8 cellular contexts compared by ENCODE assay signal in the genomic region with DNA sequence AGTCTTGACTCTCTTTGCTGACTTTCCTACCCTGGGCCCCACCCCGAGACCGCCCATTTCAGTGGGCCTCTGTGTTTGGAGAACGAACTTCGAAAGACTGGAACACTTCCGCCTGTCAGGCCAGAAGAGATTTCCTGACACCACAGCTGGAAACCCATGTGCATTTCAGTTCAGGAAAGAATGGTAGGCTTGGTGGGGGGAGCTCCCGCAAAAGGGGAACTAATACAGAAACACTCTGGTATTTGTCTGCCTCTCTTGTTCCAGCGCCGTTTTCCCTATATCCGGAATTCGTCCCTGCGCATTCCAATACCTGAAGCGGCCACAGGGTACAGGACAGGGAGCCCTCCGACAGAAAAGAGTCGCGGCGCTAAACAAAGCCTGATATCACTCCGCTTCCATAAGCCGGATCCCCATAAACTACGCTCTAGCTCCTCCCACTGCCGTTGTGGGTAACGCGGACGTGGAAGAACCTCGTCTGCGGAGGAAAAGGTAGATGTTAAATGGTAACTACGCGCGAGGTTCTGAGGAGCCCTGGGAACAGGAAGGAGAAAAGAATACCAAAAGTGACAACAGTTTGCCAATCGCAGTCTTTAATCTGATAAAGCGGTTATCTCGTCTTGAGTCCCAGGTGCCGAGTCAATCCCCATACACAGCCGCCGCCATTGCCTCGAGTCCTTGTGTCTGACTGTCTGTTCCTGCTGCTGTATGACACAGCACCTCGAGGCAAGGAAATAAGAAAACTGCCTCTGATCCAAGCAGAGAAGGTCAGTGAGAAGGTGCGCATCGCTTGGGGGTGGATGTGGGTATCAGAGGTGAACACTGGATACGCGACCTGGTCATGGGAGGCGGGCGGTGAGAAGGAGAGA. TPM values are rescaled to one million over a fixed set of nuclear protein-coding genes. Genes with fewer than 3 reads are reported as not detected.
DNase-seq lines count a peak whose midpoint lies in the region; ATAC-seq and TF ChIP-seq lines count a peak whose summit lies in the region.

A gene (plus strand): TSS at position 432 of the 866 bp plus-strand sequence. CDS start 2,627 bp downstream, outside the sequence.

- peak within 1 kb of the TSS; percentile 71 for H3K4me2 ChIP-seq in SK-N-SH

- WGBS in SK-N-SH (ENCODE audit: low lambda C conversion rate): 22% methylated on average over 39 of the region's 42 CpGs
- WGBS in ovary, 3 donors: 30 to 37% (median 34%) methylated on average over 42 of the region's 42 CpGs

- peak within 1 kb of the TSS; percentile 93 for H3K4me3 Mint-ChIP-seq in activated naive CD8-positive, alpha-beta T cell treated with anti-CD3 and anti-CD28 coated beads, Interleukin-2, amount 10 ng/mL, durations not matched to agents 7 days and 5 days

- H3K36me3 ChIP-seq in SK-N-SH (replicated peaks in 1 of 2; ENCODE audit: control insufficient read depth in 1 of 2, insufficient read depth in 2 of 2, low read length in 1 of 2) (peaks cover 0 to 10% of the 10 kb centered on the region in 2 experiments), cardiac muscle cell (no peaks in the 10 kb centered on the region), ovary (no peaks in the 10 kb centered on the region), tibial artery (no peaks in the 10 kb centered on the region)

- POLR2A ChIA-PET in SK-N-SH (lab: Yijun Ruan, JAX): interaction anchor here (1.0 kb wide), 1 partner anchor 146 kb away, joined by 3 read pairs; no protein-coding TSS in a partner anchor
- POLR2A ChIA-PET in activated naive CD8-positive, alpha-beta T cell treated with anti-CD3 and anti-CD28 coated beads, Interleukin-2, amount 10 ng/mL, durations not matched to agents 7 days and 5 days (lab: Charles Lee): interaction anchor here (1.3 kb wide), 1 partner anchor 61 kb away, joined by 6 read pairs; no protein-coding TSS in a partner anchor

- peak within 1 kb of the TSS; percentile 72 for H3K9ac ChIP-seq in SK-N-SH

- no peak for TF ChIP-seq POLR2A in NB4 (IDR thresholded peaks at IDR 0.05; ENCODE audit: extremely low read depth, insufficient read length)
- TF ChIP-seq POLR2A in ovary (IDR thresholded peaks at IDR 0.05): peak; percentile 54

- H3K9me3 ChIP-seq in SK-N-SH (no peaks in the 10 kb centered on the region), cardiac muscle cell (ENCODE audit: low read depth) (no peaks in the 10 kb centered on the region), ovary (no peaks in the 10 kb centered on the region), tibial artery (no peaks in the 10 kb centered on the region)

- no peak for TF ChIP-seq RAD21 in SK-N-SH (IDR thresholded peaks at IDR 0.05; ENCODE audit: low read length)

- intact Hi-C loops in ovary (cut with DNase I) (no loop called here), tibial artery (cut with DNase I; ENCODE audit: low total_unique reads) (loop anchor here (1.0 to 5.0 kb wide), 2 partner anchors 114 to 1088 kb away; a partner anchor contains a TSS)

- no peaks in the 10 kb centered on the region for H3K9me3 Mint-ChIP-seq in activated naive CD8-positive, alpha-beta T cell treated with anti-CD3 and anti-CD28 coated beads, Interleukin-2, amount 10 ng/mL, durations not matched to agents 7 days and 5 days

- H3K27me3 ChIP-seq in SK-N-SH (ENCODE audit: insufficient read depth) (no peaks in the 10 kb centered on the region), cardiac muscle cell (no peaks in the 10 kb centered on the region), ovary (no peaks in the 10 kb centered on the region), tibial artery (no peaks in the 10 kb centered on the region)

- peaks cover 10% of the 10 kb centered on the region for H3K4me1 Mint-ChIP-seq in activated naive CD8-positive, alpha-beta T cell treated with anti-CD3 and anti-CD28 coated beads, Interleukin-2, amount 10 ng/mL, durations not matched to agents 7 days and 5 days

- H3K9me2 ChIP-seq in SK-N-SH: no peaks in the 10 kb centered on the region

- DNase-seq in GM04503 (ENCODE audit: low read depth) (peak; percentile 58), HFF-Myc (ENCODE audit: extremely low read depth, low read depth) (peak; percentile 56), NB4 (ENCODE audit: low read depth) (peak; percentile 62), SK-N-SH (peak; percentile 51), cardiac muscle cell (ENCODE audit: low read depth in 1 of 2, low spot score in 1 of 2) (peak; percentile 82 to 88), ovary (peak; percentile 71 to 74 (median 72)), tibial artery (peak; percentile 66 to 80)
- peak; percentile 58 for DNase-seq in activated naive CD8-positive, alpha-beta T cell treated with anti-CD3 and anti-CD28 coated beads, Interleukin-2, amount 10 ng/mL, durations not matched to agents 7 days and 5 days

- peaks cover 12% of the 10 kb centered on the region for H3K36me3 Mint-ChIP-seq in activated naive CD8-positive, alpha-beta T cell treated with anti-CD3 and anti-CD28 coated beads, Interleukin-2, amount 10 ng/mL, durations not matched to agents 7 days and 5 days

- H3K27ac ChIP-seq in SK-N-SH (ENCODE audit: low read depth in 2 of 2, low read length in 1 of 2) (peak within 1 kb of the TSS; percentile 54 to 82; a peak in 3 of 4 replicates), cardiac muscle cell (peak within 1 kb of the TSS; percentile 79), ovary (peak within 1 kb of the TSS; percentile 48 to 57), tibial artery (peak within 1 kb of the TSS; percentile 82 to 85)

- peak; percentile 92 for ATAC-seq in activated naive CD8-positive, alpha-beta T cell treated with anti-CD3 and anti-CD28 coated beads, Interleukin-2, amount 10 ng/mL, durations not matched to agents 7 days and 5 days (ENCODE audit: low read depth)

- TF ChIP-seq EP300 in SK-N-SH (IDR thresholded peaks at IDR 0.05; ENCODE audit: borderline replicate concordance in 1 of 2, low read depth in 1 of 2, low read length in 1 of 2) (no peak), ovary (IDR thresholded peaks at IDR 0.05) (no peak)

- peak within 1 kb of the TSS; percentile 88 for H2AFZ ChIP-seq in SK-N-SH (ENCODE audit: low read depth)

- CTCF ChIA-PET in SK-N-SH (lab: Yijun Ruan, JAX): interaction anchor here (0.9 kb wide), 1 partner anchor 264 kb away, joined by 3 read pairs; no protein-coding TSS in a partner anchor

- H3K4me3 ChIP-seq in HFF-Myc (replicated peaks; ENCODE audit: low read depth, low read length) (peak within 1 kb of the TSS; percentile 73), NB4 (ENCODE audit: low read depth, low read length) (peak within 1 kb of the TSS; percentile 55), SK-N-SH (ENCODE audit: low read depth in 2 of 2, low read length in 1 of 2) (peak within 1 kb of the TSS; percentile 70 to 73), cardiac muscle cell (peak within 1 kb of the TSS; percentile 68), ovary (peak within 1 kb of the TSS; percentile 49), tibial artery (peak within 1 kb of the TSS; percentile 65 to 66)

- H3K27me3 Mint-ChIP-seq in activated naive CD8-positive, alpha-beta T cell treated with anti-CD3 and anti-CD28 coated beads, Interleukin-2, amount 10 ng/mL, durations not matched to agents 7 days and 5 days: no peaks in the 10 kb centered on the region

- H3F3A ChIP-seq in SK-N-SH (replicated peaks; ENCODE audit: insufficient read depth): no peaks in the 10 kb centered on the region

- H3K4me1 ChIP-seq in SK-N-SH (ENCODE audit: control insufficient read depth in 1 of 2, insufficient read depth in 2 of 2, low read depth in 1 of 2, low read length in 1 of 2) (peaks cover 0 to 2% of the 10 kb centered on the region in 2 experiments; a peak in 1 of 4 replicates), cardiac muscle cell (ENCODE audit: low read depth) (no peaks in the 10 kb centered on the region), ovary (ENCODE audit: insufficient read depth) (no peaks in the 10 kb centered on the region), tibial artery (peaks cover 0 to 7% (median 2%) of the 10 kb centered on the region in 4 donors)

- H3K27ac Mint-ChIP-seq in activated naive CD8-positive, alpha-beta T cell treated with anti-CD3 and anti-CD28 coated beads, Interleukin-2, amount 10 ng/mL, durations not matched to agents 7 days and 5 days: peak within 1 kb of the TSS; percentile 90

- H4K20me1 ChIP-seq in SK-N-SH (ENCODE audit: insufficient read depth): no peaks in the 10 kb centered on the region

- TF ChIP-seq CTCF in HFF-Myc (IDR thresholded peaks at IDR 0.05; ENCODE audit: low read depth, low read length, missing control alignments): no peak
- TF ChIP-seq CTCF in NB4 (IDR thresholded peaks at IDR 0.05; ENCODE audit: low read depth, low read length): no peak
- no peak for TF ChIP-seq CTCF in SK-N-SH (IDR thresholded peaks at IDR 0.05)
- TF ChIP-seq CTCF in cardiac muscle cell (IDR thresholded peaks at IDR 0.05; ENCODE audit: low read depth, low read length): no peak
- peak in 1 of 3 donors; percentile 27 for TF ChIP-seq CTCF in ovary (IDR thresholded peaks at IDR 0.05)
- peak in 1 of 2 experiments; percentile 28 for TF ChIP-seq CTCF in tibial artery (IDR thresholded peaks at IDR 0.05)

- no peaks in the 10 kb centered on the region; the same call in 1 of the 2 replicates for H3K79me2 ChIP-seq in SK-N-SH (ENCODE audit: insufficient read depth)

TF ChIP-seq in SK-N-SH, 30 proteins besides CTCF, POLR2A, EP300 and RAD21 (continues in another document):
- TF ChIP-seq FOXJ3 (CRISPR knock-in tag; IDR thresholded peaks at IDR 0.05) (no peak), GATA2 (CRISPR knock-in tag; IDR thresholded peaks at IDR 0.05) (no peak), TEAD4 (IDR thresholded peaks at IDR 0.05; ENCODE audit: borderline replicate concordance, insufficient read depth) (no peak), JUND (IDR thresholded peaks at IDR 0.05) (no peak), MXI1 (IDR thresholded peaks at IDR 0.05; ENCODE audit: low read depth, low read length) (peak; percentile 72), YY1 (IDR thresholded peaks at IDR 0.05; ENCODE audit: low read depth) (0 out of 2 replicates have a peak, but pooled peaks have one; percentile 56)
- TF ChIP-seq, protein P1, sequence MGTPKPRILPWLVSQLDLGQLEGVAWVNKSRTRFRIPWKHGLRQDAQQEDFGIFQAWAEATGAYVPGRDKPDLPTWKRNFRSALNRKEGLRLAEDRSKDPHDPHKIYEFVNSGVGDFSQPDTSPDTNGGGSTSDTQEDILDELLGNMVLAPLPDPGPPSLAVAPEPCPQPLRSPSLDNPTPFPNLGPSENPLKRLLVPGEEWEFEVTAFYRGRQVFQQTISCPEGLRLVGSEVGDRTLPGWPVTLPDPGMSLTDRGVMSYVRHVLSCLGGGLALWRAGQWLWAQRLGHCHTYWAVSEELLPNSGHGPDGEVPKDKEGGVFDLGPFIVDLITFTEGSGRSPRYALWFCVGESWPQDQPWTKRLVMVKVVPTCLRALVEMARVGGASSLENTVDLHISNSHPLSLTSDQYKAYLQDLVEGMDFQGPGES (IDR thresholded peaks at IDR 0.05; ENCODE audit: low read depth, low read length): no peak

RNA-seq across cellular contexts. Expression of the gene that starts here (rescaled TPM):
- polyA plus RNA-seq in SK-N-SH (2012; rRNA removed) (9.6 and 14.0 TPM in 2 replicates), cardiac muscle cell (10.0 and 14.0 TPM in 2 replicates), ovary (10 to 100 TPM; 10.2 to 14.8 TPM)
- 10.3 and 11.0 TPM in 2 replicates for polyA plus RNA-seq in SK-N-SH (2012; cell fraction: cytosol; rRNA removed)
- 10.4 and 17.2 TPM in 2 replicates for polyA plus RNA-seq in SK-N-SH (2012; cell fraction: nucleus; rRNA removed)
- 1 to 10 TPM; 7.1 to 8.2 TPM for total RNA-seq in activated naive CD8-positive, alpha-beta T cell treated with anti-CD3 and anti-CD28 coated beads, Interleukin-2, amount 10 ng/mL, durations not matched to agents 7 days and 5 days
- total RNA-seq in cardiac muscle cell (23.9 and 31.3 TPM in 2 replicates), ovary (10 to 100 TPM; 10.6 to 17.6 (median 13.2) TPM)

Comparison
In these comparisons a context has a peak if more than half of its experiments do, and no peak if none do; other contexts are left out.
1. Peak in every context shown above with its lines: DNase-seq, ATAC-seq, H3K4me3 ChIP-seq and H3K27ac ChIP-seq.